ENCODE assay signal across 8 cellular contexts in genomic region chr10:8053446-8054242, GRCh38. TPM values are rescaled to one million over a fixed set of nuclear protein-coding genes. Genes with fewer than 3 reads are reported as not detected.
DNase-seq lines count a peak whose midpoint lies in the region; ATAC-seq, FAIRE-seq and TF ChIP-seq lines count a peak whose summit lies in the region.

No MANE protein-coding gene starts in this region.

- H3K27me3 Mint-ChIP-seq in chondrocyte (ENCODE audit: low read depth): peaks cover 54% of the 10 kb centered on the region

- peaks cover 7% of the 10 kb centered on the region for H3K36me3 Mint-ChIP-seq in chondrocyte (ENCODE audit: low read depth)

- H3K27me3 ChIP-seq in left lung: peaks cover 90 to 100% of the 10 kb centered on the region in 2 donors

- no peak for TF ChIP-seq CTCF in NB4 (IDR thresholded peaks at IDR 0.05; ENCODE audit: low read depth, low read length)
- TF ChIP-seq CTCF in chondrocyte (IDR thresholded peaks at IDR 0.05): peak; percentile 75
- peak; percentile 76 to 77 for TF ChIP-seq CTCF in left lung (IDR thresholded peaks at IDR 0.05)

- peaks cover 28% of the 10 kb centered on the region for H3K4me1 Mint-ChIP-seq in chondrocyte (ENCODE audit: low read depth)

- peak overlapping the region; percentile 59 for H3K4me3 Mint-ChIP-seq in chondrocyte (ENCODE audit: unreplicated experiment)

- no peaks in the 10 kb centered on the region for H3K9me3 ChIP-seq in left lung

- peak overlapping the region in 1 of 2 donors; percentile 77 for H3K27ac ChIP-seq in left lung

- H3K27ac Mint-ChIP-seq in chondrocyte (ENCODE audit: unreplicated experiment): no peak overlapping the region

- H3K9me3 Mint-ChIP-seq in chondrocyte (ENCODE audit: low read depth): no peaks in the 10 kb centered on the region

- TF ChIP-seq POLR2A in GM12892 (IDR thresholded peaks at IDR 0.05; ENCODE audit: low read depth, low read length): peak; percentile 70
- TF ChIP-seq POLR2A in NB4 (IDR thresholded peaks at IDR 0.05; ENCODE audit: extremely low read depth, insufficient read length): no peak

- intact Hi-C loops in left lung (cut with DNase I): no loop called here

- ATAC-seq in HG02571 (IDR thresholded peaks at IDR 0.05; ENCODE audit: unreplicated experiment): peak; percentile 50
- peak; percentile 65 for ATAC-seq in activated CD4-positive, CD25-positive, alpha-beta regulatory T cell treated with anti-CD3 and anti-CD28 coated beads, Interleukin-2, amount 50 U/mL, for 24 hours
- peak; percentile 89 for ATAC-seq in left lung

- H3K4me1 ChIP-seq in left lung: peaks cover 3 to 79% of the 10 kb centered on the region in 2 donors

- FAIRE-seq in GM12892 (lab: Jason Lieb, UNC): peak; percentile 95

- no peak overlapping the region for H3K4me3 ChIP-seq in NB4 (ENCODE audit: low read depth, low read length)
- peak overlapping the region; percentile 23 to 51 for H3K4me3 ChIP-seq in left lung

- no peaks in the 10 kb centered on the region for H3K36me3 ChIP-seq in left lung

- DNase-seq in GM12892 (ENCODE audit: insufficient read length) (peak; percentile 94), NB4 (ENCODE audit: low read depth) (peak; percentile 47), chondrocyte (ENCODE audit: low spot score) (no peak), left lung (peak in 1 of 2 donors; percentile 80), NCI-H510A treated with DMSO at 0.1 percent for 48 hours (lab: John Stamatoyannopoulos, UW) (no peak)
- peak; percentile 96 for DNase-seq in stimulated activated CD4-positive, alpha-beta T cell treated with anti-CD3 and anti-CD28 coated beads, Interleukin-4, amount 100 ng/mL, for 24 hours

RNA-seq across cellular contexts. Expression of gene GATA3, which starts 0.8 kb away (rescaled TPM):
- 2.8 TPM for polyA plus RNA-seq in GM12892 (2012; ENCODE audit: missing spikeins)
- not detected in 3 replicates for total RNA-seq in chondrocyte
- 1 to 10 TPM; 1.7 to 2.5 TPM for total RNA-seq in left lung

Comparison
In these comparisons a context has a peak if more than half of its experiments do, and no peak if none do; other contexts are left out.
1. DNase-seq: peak in GM12892 (single experiment), NB4 (single experiment) and stimulated activated CD4-positive, alpha-beta T cell treated with anti-CD3 and anti-CD28 coated beads, Interleukin-4, amount 100 ng/mL, for 24 hours (single experiment); none in chondrocyte (single experiment) and NCI-H510A treated with DMSO at 0.1 percent for 48 hours (single experiment).
2. Peak in every context shown above with its lines, with median percentiles within 50 percentile points of each other: ATAC-seq.